Comparison of ENCODE assay signal across 1 cellular context in genomic region chr22:27636716-27637503, GRCh38.
TF ChIP-seq lines count a peak whose summit lies in the region.

No MANE protein-coding gene starts in this region.

TF ChIP-seq in HEK293, 187 proteins besides CTCF, POLR2A, EP300 and RAD21 (continued from another document):
- TF ChIP-seq, protein P1, sequence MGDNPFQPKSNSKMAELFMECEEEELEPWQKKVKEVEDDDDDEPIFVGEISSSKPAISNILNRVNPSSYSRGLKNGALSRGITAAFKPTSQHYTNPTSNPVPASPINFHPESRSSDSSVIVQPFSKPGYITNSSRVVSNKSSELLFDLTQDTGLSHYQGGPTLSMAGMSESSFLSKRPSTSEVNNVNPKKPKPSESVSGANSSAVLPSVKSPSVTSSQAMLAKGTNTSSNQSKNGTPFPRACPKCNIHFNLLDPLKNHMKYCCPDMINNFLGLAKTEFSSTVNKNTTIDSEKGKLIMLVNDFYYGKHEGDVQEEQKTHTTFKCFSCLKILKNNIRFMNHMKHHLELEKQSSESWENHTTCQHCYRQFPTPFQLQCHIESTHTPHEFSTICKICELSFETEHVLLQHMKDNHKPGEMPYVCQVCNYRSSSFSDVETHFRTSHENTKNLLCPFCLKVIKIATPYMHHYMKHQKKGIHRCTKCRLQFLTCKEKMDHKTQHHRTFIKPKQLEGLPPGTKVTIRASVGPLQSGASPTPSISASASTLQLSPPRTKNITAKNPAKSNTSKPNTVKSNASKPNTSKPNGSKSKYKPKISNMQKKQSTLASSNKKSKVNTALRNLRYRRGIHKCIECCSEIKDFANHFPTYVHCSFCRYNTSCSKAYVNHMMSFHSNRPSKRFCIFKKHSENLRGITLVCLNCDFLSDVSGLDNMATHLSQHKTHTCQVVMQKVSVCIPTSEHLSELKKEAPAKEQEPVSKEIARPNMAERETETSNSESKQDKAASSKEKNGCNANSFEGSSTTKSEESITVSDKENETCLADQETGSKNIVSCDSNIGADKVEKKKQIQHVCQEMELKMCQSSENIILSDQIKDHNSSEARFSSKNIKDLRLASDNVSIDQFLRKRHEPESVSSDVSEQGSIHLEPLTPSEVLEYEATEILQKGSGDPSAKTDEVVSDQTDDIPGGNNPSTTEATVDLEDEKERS (tag by site-specific recombination; IDR thresholded peaks at IDR 0.05): no peak
- no peak for TF ChIP-seq SP2 (tag by site-specific recombination; IDR thresholded peaks at IDR 0.05)
- no peak for TF ChIP-seq ZNF211 (tag by site-specific recombination; IDR thresholded peaks at IDR 0.05; ENCODE audit: low read depth)
- peak; percentile 69; the same call in 1 of the 2 replicates for TF ChIP-seq ZNF24 (tag by site-specific recombination; IDR thresholded peaks at IDR 0.05)
- no peak for TF ChIP-seq ZNF302 (tag by site-specific recombination; IDR thresholded peaks at IDR 0.05; ENCODE audit: low read depth)
- no peak for TF ChIP-seq ZNF664 (tag by site-specific recombination; IDR thresholded peaks at IDR 0.05)
- no peak for TF ChIP-seq ZNF112 (tag by site-specific recombination; IDR thresholded peaks at IDR 0.05)
- no peak for TF ChIP-seq ZNF214 (tag by site-specific recombination; IDR thresholded peaks at IDR 0.05; ENCODE audit: borderline replicate concordance)
- TF ChIP-seq, protein P2, sequence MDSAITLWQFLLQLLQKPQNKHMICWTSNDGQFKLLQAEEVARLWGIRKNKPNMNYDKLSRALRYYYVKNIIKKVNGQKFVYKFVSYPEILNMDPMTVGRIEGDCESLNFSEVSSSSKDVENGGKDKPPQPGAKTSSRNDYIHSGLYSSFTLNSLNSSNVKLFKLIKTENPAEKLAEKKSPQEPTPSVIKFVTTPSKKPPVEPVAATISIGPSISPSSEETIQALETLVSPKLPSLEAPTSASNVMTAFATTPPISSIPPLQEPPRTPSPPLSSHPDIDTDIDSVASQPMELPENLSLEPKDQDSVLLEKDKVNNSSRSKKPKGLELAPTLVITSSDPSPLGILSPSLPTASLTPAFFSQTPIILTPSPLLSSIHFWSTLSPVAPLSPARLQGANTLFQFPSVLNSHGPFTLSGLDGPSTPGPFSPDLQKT (IDR thresholded peaks at IDR 0.05; ENCODE audit: borderline replicate concordance, low read depth, low read length): no peak
- TF ChIP-seq GLIS1 (tag by site-specific recombination; IDR thresholded peaks at IDR 0.05): peak; percentile 29; the same call in 1 of the 2 replicates
- TF ChIP-seq ZNF670 (tag by site-specific recombination; IDR thresholded peaks at IDR 0.05; ENCODE audit: low read depth): no peak
- TF ChIP-seq ZNF658 (tag by site-specific recombination; IDR thresholded peaks at IDR 0.05): no peak
- TF ChIP-seq ZNF157 (tag by site-specific recombination; IDR thresholded peaks at IDR 0.05): no peak
- TF ChIP-seq ZNF114 (tag by site-specific recombination; IDR thresholded peaks at IDR 0.05): no peak
- no peak for TF ChIP-seq ZNF292 (tag by site-specific recombination; IDR thresholded peaks at IDR 0.05; ENCODE audit: borderline replicate concordance, low read depth)
- TF ChIP-seq PRDM10 (tag by site-specific recombination; IDR thresholded peaks at IDR 0.05): no peak
- no peak for TF ChIP-seq MYNN (tag by site-specific recombination; IDR thresholded peaks at IDR 0.05; ENCODE audit: borderline replicate concordance)
